Comparison of ENCODE assay signal across 20 cellular contexts in genomic region chrX:40719218-40719617, GRCh38. TPM values are rescaled to one million over a fixed set of nuclear protein-coding genes. Genes with fewer than 3 reads are reported as not detected.
DNase-seq lines count a peak whose midpoint lies in the region; ATAC-seq and TF ChIP-seq lines count a peak whose summit lies in the region.
"Had no signal": no experiment of that assay in that cellular context is flagged by ENCODE, and none has a peak within 500 bp of the region (broad histone marks: within the 10 kb centered on the region; RNA-seq: fewer than 3 reads in every experiment).

No MANE protein-coding gene starts in this region.

- H4K20me1 ChIP-seq in smooth muscle cell (ENCODE audit: low read depth) = peaks cover 14% of the 10 kb centered on the region

- CTCF ChIA-PET in activated CD8-positive, alpha-beta memory T cell treated with anti-CD3 and anti-CD28 coated beads, Interleukin-2, amount 10 ng/mL, durations not matched to agents 7 days and 5 days (lab: Charles Lee) = no interaction called here

- no peaks in the 10 kb centered on the region for H3F3A ChIP-seq in smooth muscle cell (ENCODE audit: low read depth)

- H3K27ac Mint-ChIP-seq in activated CD8-positive, alpha-beta memory T cell treated with anti-CD3 and anti-CD28 coated beads, Interleukin-2, amount 10 ng/mL, durations not matched to agents 7 days and 5 days = peak overlapping the region; percentile 43
- H3K27ac Mint-ChIP-seq: effector memory CD8-positive, alpha-beta T cell had no signal

- H3K4me3 ChIP-seq in adipocyte (ENCODE audit: low read length) (no peak overlapping the region), fibroblast of mammary gland (ENCODE audit: control insufficient read depth, low read depth, low read length) (no peak overlapping the region), smooth muscle cell (no peak overlapping the region)
- H3K4me3 ChIP-seq: cardiac muscle cell, tibial artery had no signal

- no peak overlapping the region for H3K4me2 ChIP-seq in smooth muscle cell

- H3K36me3 ChIP-seq in adipocyte (ENCODE audit: control insufficient read depth, insufficient read depth, low read length, severe bottlenecking) = peaks cover 18% of the 10 kb centered on the region
- no peaks in the 10 kb centered on the region for H3K36me3 ChIP-seq in smooth muscle cell (ENCODE audit: low read depth)
- H3K36me3 ChIP-seq: cardiac muscle cell had no signal

- no peak for ATAC-seq in activated CD8-positive, alpha-beta memory T cell treated with anti-CD3 and anti-CD28 coated beads, Interleukin-2, amount 10 ng/mL, durations not matched to agents 7 days and 5 days
- no peak for ATAC-seq in HG03432 (IDR thresholded peaks at IDR 0.05; ENCODE audit: unreplicated experiment)
- ATAC-seq: effector memory CD8-positive, alpha-beta T cell; HepG2; sciatic nerve had no signal

- H3K9me3 Mint-ChIP-seq in activated CD8-positive, alpha-beta memory T cell treated with anti-CD3 and anti-CD28 coated beads, Interleukin-2, amount 10 ng/mL, durations not matched to agents 7 days and 5 days (ENCODE audit: low read depth) = no peaks in the 10 kb centered on the region

- no peak overlapping the region for H3K4me3 Mint-ChIP-seq in activated CD8-positive, alpha-beta memory T cell treated with anti-CD3 and anti-CD28 coated beads, Interleukin-2, amount 10 ng/mL, durations not matched to agents 7 days and 5 days
- H3K4me3 Mint-ChIP-seq: effector memory CD8-positive, alpha-beta T cell had no signal

- no peak overlapping the region for H2AFZ ChIP-seq in smooth muscle cell (ENCODE audit: low read depth)

- peak overlapping the region; percentile 13 for H3K27ac ChIP-seq in smooth muscle cell (ENCODE audit: low read depth)
- H3K27ac ChIP-seq: cardiac muscle cell, tibial artery had no signal

- no peak for TF ChIP-seq CTCF in fibroblast of mammary gland (conservative IDR thresholded peaks at IDR 0.05; ENCODE audit: control insufficient read depth, insufficient read depth, low read depth, low read length)
- TF ChIP-seq CTCF in smooth muscle cell (IDR thresholded peaks at IDR 0.05; ENCODE audit: borderline replicate concordance, insufficient read depth, poor library complexity, severe bottlenecking) = no peak

- H3K4me1 Mint-ChIP-seq in activated CD8-positive, alpha-beta memory T cell treated with anti-CD3 and anti-CD28 coated beads, Interleukin-2, amount 10 ng/mL, durations not matched to agents 7 days and 5 days = peaks cover 26% of the 10 kb centered on the region

- H3K27me3 Mint-ChIP-seq in activated CD8-positive, alpha-beta memory T cell treated with anti-CD3 and anti-CD28 coated beads, Interleukin-2, amount 10 ng/mL, durations not matched to agents 7 days and 5 days = no peaks in the 10 kb centered on the region
- H3K27me3 Mint-ChIP-seq: effector memory CD8-positive, alpha-beta T cell had no signal

- H3K36me3 Mint-ChIP-seq in activated CD8-positive, alpha-beta memory T cell treated with anti-CD3 and anti-CD28 coated beads, Interleukin-2, amount 10 ng/mL, durations not matched to agents 7 days and 5 days = peaks cover 50% of the 10 kb centered on the region

- H3K27me3 ChIP-seq in adipocyte (replicated peaks; ENCODE audit: control insufficient read depth, insufficient read depth, low read length) (peaks cover 8% of the 10 kb centered on the region), smooth muscle cell (ENCODE audit: low read depth) (no peaks in the 10 kb centered on the region)
- H3K27me3 ChIP-seq: cardiac muscle cell, tibial artery had no signal

- H3K9ac ChIP-seq in adipocyte (ENCODE audit: low read length) = no peak overlapping the region
- no peak overlapping the region for H3K9ac ChIP-seq in smooth muscle cell (ENCODE audit: low read depth)

- H3K79me2 ChIP-seq in smooth muscle cell (ENCODE audit: low read depth) = peaks cover 43% of the 10 kb centered on the region

- no peak for DNase-seq in activated CD8-positive, alpha-beta memory T cell treated with anti-CD3 and anti-CD28 coated beads, Interleukin-2, amount 10 ng/mL, durations not matched to agents 7 days and 5 days
- no peak for DNase-seq in activated CD8-positive, alpha-beta memory T cell treated with anti-CD3 and anti-CD28 coated beads, Interleukin-2, amount 50 U/mL, for 48 hours
- DNase-seq in adipocyte (ENCODE audit: low read depth) (peak; percentile 41), fibroblast of mammary gland (ENCODE audit: low read depth) (peak; percentile 68), smooth muscle cell (lab: John Stamatoyannopoulos, UW; ENCODE audit: unreplicated experiment) (no peak), NCI-H69 (lab: John Stamatoyannopoulos, UW) (no peak), SHP77 treated with DMSO at 0.1 percent for 48 hours (lab: John Stamatoyannopoulos, UW) (no peak)
- DNase-seq: activated naive CD4-positive, alpha-beta T cell; Caco-2; effector memory CD8-positive, alpha-beta T cell; GF-D8; H7; MV-4-11; NCI-H2107; SHP77; tibial artery had no signal

- H3K9me3 ChIP-seq in adipocyte (ENCODE audit: control insufficient read depth, low read length) = peaks cover 4% of the 10 kb centered on the region
- no peaks in the 10 kb centered on the region for H3K9me3 ChIP-seq in smooth muscle cell (replicated peaks; ENCODE audit: low read depth)
- H3K9me3 ChIP-seq: Caco-2, tibial artery had no signal

- H3K4me1 ChIP-seq in adipocyte (ENCODE audit: control insufficient read depth, insufficient read depth, low read length) (no peaks in the 10 kb centered on the region), smooth muscle cell (ENCODE audit: low read depth) (no peaks in the 10 kb centered on the region)
- H3K4me1 ChIP-seq: Caco-2 had no signal

RNA-seq across cellular contexts. Expression of gene MED14, which starts 16.1 kb away (rescaled TPM):
- total RNA-seq in activated CD8-positive, alpha-beta memory T cell treated with anti-CD3 and anti-CD28 coated beads, Interleukin-2, amount 10 ng/mL, durations not matched to agents 7 days and 5 days = 10 to 100 TPM; 44.9 to 47.7 TPM
- total RNA-seq in smooth muscle cell = 47.3 and 56.2 TPM in 2 replicates
- polyA plus RNA-seq in smooth muscle cell = 9.4 and 14.2 TPM in 2 replicates

Comparison
In these comparisons a context has a peak if more than half of its experiments do, and no peak if none do; other contexts are left out.
1. DNase-seq: peak in adipocyte (single experiment) and fibroblast of mammary gland (single experiment); none in activated CD8-positive, alpha-beta memory T cell treated with anti-CD3 and anti-CD28 coated beads, Interleukin-2, amount 10 ng/mL, durations not matched to agents 7 days and 5 days (single experiment), activated CD8-positive, alpha-beta memory T cell treated with anti-CD3 and anti-CD28 coated beads, Interleukin-2, amount 50 U/mL, for 48 hours (single experiment), smooth muscle cell (single experiment), NCI-H69 (single experiment) and SHP77 treated with DMSO at 0.1 percent for 48 hours (single experiment).